9 cellular contexts compared by ENCODE assay signal in the genomic region with DNA sequence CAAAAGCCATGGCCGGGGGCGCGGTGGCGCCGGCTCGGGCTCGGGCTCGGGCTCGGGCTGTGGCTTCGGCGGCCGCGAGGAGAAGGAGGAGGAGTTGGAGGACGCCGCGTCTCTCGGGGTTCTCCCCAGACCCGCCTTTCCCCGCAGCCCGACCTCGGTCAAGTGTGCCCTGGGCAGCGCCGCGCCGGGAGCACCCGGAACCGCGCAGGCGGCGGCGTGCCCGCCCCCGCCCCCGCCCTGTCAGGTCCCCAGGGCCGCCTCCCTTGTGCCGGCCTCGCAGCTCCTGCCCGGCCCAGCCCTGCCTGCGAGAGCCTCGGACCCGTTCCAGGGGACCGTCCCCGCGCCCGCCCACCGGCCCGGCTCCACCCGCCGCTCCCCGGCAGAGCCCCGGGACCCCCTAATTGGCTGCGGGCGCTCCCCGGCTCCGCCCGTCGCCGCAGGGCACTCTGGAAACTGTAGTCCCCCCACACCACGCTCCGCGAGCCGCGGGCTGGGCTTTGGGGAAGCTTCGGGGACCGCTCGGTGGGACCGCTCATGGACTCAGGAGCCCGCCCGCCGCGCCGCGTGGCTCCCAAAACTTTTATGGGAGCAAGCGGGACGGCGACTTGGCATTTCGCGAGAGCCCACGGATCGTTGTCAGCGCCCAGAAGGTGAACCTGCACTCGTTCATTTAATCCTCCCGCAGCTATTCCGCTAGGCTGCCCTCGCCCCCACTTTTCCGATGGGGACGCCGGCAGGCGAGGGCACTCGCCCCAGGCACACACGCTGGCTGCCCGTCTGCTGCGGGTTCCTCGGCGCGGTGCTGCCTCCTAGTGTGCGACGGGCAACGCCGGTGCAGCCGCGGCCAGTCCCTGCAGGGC. TPM values are rescaled to one million over a fixed set of nuclear protein-coding genes. Genes with fewer than 3 reads are reported as not detected.
A peak's percentile ranks its signal among the peaks of the same experiment; 100 is the strongest.
DNase-seq lines count a peak whose midpoint lies in the region; ATAC-seq, FAIRE-seq and TF ChIP-seq lines count a peak whose summit lies in the region.
"Had no signal": no experiment of that assay in that cellular context is flagged by ENCODE, and none has a peak within 500 bp of the region (broad histone marks: within the 10 kb centered on the region; RNA-seq: fewer than 3 reads in every experiment).

A gene (minus strand): TSS at position 192 of the 860 bp plus-strand sequence. CDS start 182 bp downstream, at position 10.

- H3K27me3 ChIP-seq in WERI-Rb-1 (ENCODE audit: insufficient read depth, low read depth, severe bottlenecking) (no peaks in the 10 kb centered on the region), mammary epithelial cell (ENCODE audit: insufficient read depth, low read length) (no peaks in the 10 kb centered on the region), small intestine (ENCODE audit: control insufficient read depth in 2 of 2, insufficient read depth in 2 of 2, low read length in 2 of 2) (no peaks in the 10 kb centered on the region)

- ATAC-seq in GM18870 (IDR thresholded peaks at IDR 0.05; ENCODE audit: unreplicated experiment): peak; percentile 53
- peak; percentile 74 for ATAC-seq in HG03108 (IDR thresholded peaks at IDR 0.05; ENCODE audit: unreplicated experiment)

- no peak for FAIRE-seq in small intestine (lab: Jason Lieb, UNC)
- FAIRE-seq: TTC549 had no signal

- DNase-seq in AG08395 (ENCODE audit: low spot score): peak; percentile 97
- DNase-seq in NCI-H2227 (lab: John Stamatoyannopoulos, UW; ENCODE audit: unreplicated experiment): peak; percentile 90
- DNase-seq in WERI-Rb-1: peak; percentile 94
- peak; percentile 90 for DNase-seq in mammary epithelial cell
- peak; percentile 97 for DNase-seq in iPS-NIHi11 (ENCODE audit: low spot score)
- DNase-seq in small intestine: peak; percentile 91

- 3% methylated on average over 11 of the region's 102 CpGs for WGBS in mammary epithelial cell (ENCODE audit: low coverage, missing lambda C conversion rate)
- WGBS in small intestine, 3 donors: 0 to 1% (median 0%) methylated on average over 50 to 102 of the region's 102 CpGs

- in situ Hi-C loops in mammary epithelial cell (cut with MboI; ENCODE audit: low sequenced_read_pairs in 2 of 2): loop anchor here in 1 of 2 donors (5.0 to 25.0 kb wide), 2 partner anchors 76 to 276 kb away; no protein-coding TSS in a partner anchor

- peaks cover 12% of the 10 kb centered on the region for H3K4me1 ChIP-seq in mammary epithelial cell (ENCODE audit: insufficient read depth, low read length)
- H3K4me1 ChIP-seq in small intestine (ENCODE audit: control insufficient read depth in 2 of 2, insufficient read depth in 1 of 2, low read depth in 1 of 2, low read length in 1 of 2): peaks cover 0 to 3% of the 10 kb centered on the region in 2 donors

- peaks cover 43% of the 10 kb centered on the region for H3K79me2 ChIP-seq in mammary epithelial cell (ENCODE audit: insufficient read depth, low read length)

- intact Hi-C loops in mammary epithelial cell (cut with micrococcal nuclease): loop anchor here (1.0 to 10.0 kb wide), 12 partner anchors 77 to 773 kb away; a partner anchor contains a TSS

- no TSS peak for BruUV-seq in mammary epithelial cell (replicated peaks; lab: Mats Ljungman, UMichigan)

- dilution Hi-C loops in mammary epithelial cell (cut with HindIII; ENCODE audit: low sequenced_read_pairs): no loop called here

- H3K27ac ChIP-seq in WERI-Rb-1 (peak within 1 kb of the TSS; percentile 54), mammary epithelial cell (ENCODE audit: insufficient read depth, low read depth, low read length) (peak within 1 kb of the TSS; percentile 90), small intestine (ENCODE audit: low read depth in 1 of 2, low read length in 1 of 2) (peak within 1 kb of the TSS; percentile 84 to 94)

- H3K9me3 ChIP-seq in WERI-Rb-1 (ENCODE audit: severe bottlenecking) (no peaks in the 10 kb centered on the region), mammary epithelial cell (replicated peaks; ENCODE audit: insufficient read depth, low read length) (no peaks in the 10 kb centered on the region), small intestine (ENCODE audit: control insufficient read depth, low read depth) (no peaks in the 10 kb centered on the region)

- H4K20me1 ChIP-seq in mammary epithelial cell (ENCODE audit: insufficient read depth, low read length): no peaks in the 10 kb centered on the region

- CTCF ChIA-PET in mammary epithelial cell (lab: Charles Lee; ENCODE audit: low non-redundant PET): interaction anchor here (0.5 to 1.4 kb wide), 6 partner anchors 17 to 276 kb away, joined by 3 to 7 read pairs (median 3); no protein-coding TSS in a partner anchor

- TF ChIP-seq CTCF in WERI-Rb-1 (IDR thresholded peaks at IDR 0.05; ENCODE audit: low read depth, low read length) (peak; percentile 94), mammary epithelial cell (conservative IDR thresholded peaks at IDR 0.05 in 1 of 2, IDR thresholded peaks at IDR 0.05 in 1 of 2; ENCODE audit: extremely low read depth in 1 of 2, insufficient read depth in 1 of 2, low read depth in 1 of 2, low read length in 2 of 2) (peak; percentile 82 to 95)

- H3K36me3 ChIP-seq in WERI-Rb-1 (no peaks in the 10 kb centered on the region), mammary epithelial cell (ENCODE audit: insufficient read depth, low read length) (no peaks in the 10 kb centered on the region), small intestine (ENCODE audit: control insufficient read depth in 2 of 2, insufficient read depth in 2 of 2, low read length in 2 of 2) (no peaks in the 10 kb centered on the region)

- peak within 1 kb of the TSS; percentile 92 for H2AFZ ChIP-seq in mammary epithelial cell (ENCODE audit: low read depth, low read length)

- peak within 1 kb of the TSS; percentile 93 for H3K9ac ChIP-seq in mammary epithelial cell (ENCODE audit: insufficient read depth, low read length)

- peak within 1 kb of the TSS; percentile 95 for H3K4me3 ChIP-seq in WERI-Rb-1 (ENCODE audit: low read depth, low read length)
- peak within 1 kb of the TSS; percentile 89 to 99 (median 97) for H3K4me3 ChIP-seq in mammary epithelial cell (replicated peaks in 1 of 3; ENCODE audit: insufficient read depth in 1 of 3, low read depth in 2 of 3, low read length in 3 of 3)
- peak within 1 kb of the TSS; percentile 78 to 88 for H3K4me3 ChIP-seq in small intestine (ENCODE audit: low read depth in 1 of 2, low read length in 2 of 2)

- H3K4me2 ChIP-seq in mammary epithelial cell (ENCODE audit: insufficient read depth, low read depth, low read length): peak within 1 kb of the TSS; percentile 93

RNA-seq across cellular contexts. Expression of the gene that starts here (rescaled TPM):
- total RNA-seq in mammary epithelial cell: 10 to 100 TPM; 50.8 to 65.0 TPM
- polyA plus RNA-seq in mammary epithelial cell: 18.8 TPM
- polyA minus RNA-seq in mammary epithelial cell: 65.2 TPM
- 10 to 100 TPM in 1 of 3 donors, 1 to 10 TPM in 2; 7.4 to 10.5 (median 8.9) TPM for polyA plus RNA-seq in small intestine

Comparison
In these comparisons a context has a peak if more than half of its experiments do, and no peak if none do; other contexts are left out.
1. Peak in every context shown above with its lines: DNase-seq, ATAC-seq, H3K4me3 ChIP-seq and H3K27ac ChIP-seq.